19 cellular contexts compared by ENCODE assay signal in genomic region chr3:134644731-134645514, GRCh38. TPM values are rescaled to one million over a fixed set of nuclear protein-coding genes. Genes with fewer than 3 reads are reported as not detected.
DNase-seq lines count a peak whose midpoint lies in the region; ATAC-seq, FAIRE-seq and TF ChIP-seq lines count a peak whose summit lies in the region.
"Had no signal": no experiment of that assay in that cellular context is flagged by ENCODE, and none has a peak within 500 bp of the region (broad histone marks: within the 10 kb centered on the region; RNA-seq: fewer than 3 reads in every experiment).

No MANE protein-coding gene starts in this region.

- H3K9me1 ChIP-seq in K562 (ENCODE audit: control insufficient read depth, insufficient read depth, low read length), result no peaks in the 10 kb centered on the region

- H2AFZ ChIP-seq in K562 (ENCODE audit: low read depth, low read length), result no peak overlapping the region

- no peaks in the 10 kb centered on the region for H3K9me3 ChIP-seq in K562 (replicated peaks; ENCODE audit: control insufficient read depth, insufficient read depth, low read depth, low read length)

- H3K27me3 ChIP-seq in K562 (ENCODE audit: control insufficient read depth in 2 of 2, insufficient read depth in 2 of 2, low read length in 2 of 2), result peaks cover 0 to 5% of the 10 kb centered on the region in 2 experiments; a peak in 2 of 5 replicates

- POLR2A ChIA-PET in K562 (lab: Yijun Ruan, JAX), result no interaction called here

- intact Hi-C loops in K562 (cut with micrococcal nuclease), result no loop called here

- WGBS in K562 (ENCODE audit: insufficient coverage, low coverage, missing lambda C conversion rate), result 0% methylated on average over 10 of the region's 11 CpGs

- no peaks in the 10 kb centered on the region for H3K9me3 Mint-ChIP-seq in stimulated activated naive CD8-positive, alpha-beta T cell treated with anti-CD3 and anti-CD28 coated beads, Interleukin-15, amount 100 ng/mL, for 72 hours
- H3K9me3 Mint-ChIP-seq: activated T-cell treated with anti-CD3 and anti-CD28 coated beads, Interleukin-2, amount 50 U/mL, for 24 hours had no signal

- TF ChIP-seq EP300 in K562 (IDR thresholded peaks at IDR 0.05; ENCODE audit: low read length), result no peak

- H3K27me3 Mint-ChIP-seq in stimulated activated naive CD8-positive, alpha-beta T cell treated with anti-CD3 and anti-CD28 coated beads, Interleukin-15, amount 100 ng/mL, for 72 hours, result peaks cover 18% of the 10 kb centered on the region

- no peak for TF ChIP-seq POLR2A in K562 (conservative IDR thresholded peaks at IDR 0.05)

- no TSS peak for BruUV-seq in K562 (replicated peaks; lab: Mats Ljungman, UMichigan)

- H3K4me1 ChIP-seq in K562 (replicated peaks in 1 of 2; ENCODE audit: control insufficient read depth in 2 of 2, insufficient read depth in 2 of 2, low read length in 2 of 2), result no peaks in the 10 kb centered on the region

- H3K27ac Mint-ChIP-seq in stimulated activated naive CD8-positive, alpha-beta T cell treated with anti-CD3 and anti-CD28 coated beads, Interleukin-15, amount 100 ng/mL, for 72 hours, result peak overlapping the region; percentile 21 to 31
- H3K27ac Mint-ChIP-seq: activated T-cell treated with anti-CD3 and anti-CD28 coated beads, Interleukin-2, amount 50 U/mL, for 24 hours; naive thymus-derived CD4-positive, alpha-beta T cell had no signal

- H3K27ac ChIP-seq in K562 (ENCODE audit: extremely low read depth, low read depth, low read length), result no peak overlapping the region

- no peaks in the 10 kb centered on the region for H3K4me1 Mint-ChIP-seq in stimulated activated naive CD8-positive, alpha-beta T cell treated with anti-CD3 and anti-CD28 coated beads, Interleukin-15, amount 100 ng/mL, for 72 hours

- H3K4me3 Mint-ChIP-seq in stimulated activated naive CD8-positive, alpha-beta T cell treated with anti-CD3 and anti-CD28 coated beads, Interleukin-15, amount 100 ng/mL, for 72 hours, result no peak overlapping the region
- H3K4me3 Mint-ChIP-seq: activated T-cell treated with anti-CD3 and anti-CD28 coated beads, Interleukin-2, amount 50 U/mL, for 24 hours; naive thymus-derived CD4-positive, alpha-beta T cell had no signal

- TF ChIP-seq CTCF in K562 (IDR thresholded peaks at IDR 0.05 in 2 of 3, conservative IDR thresholded peaks at IDR 0.05 in 1 of 3; ENCODE audit: insufficient read depth in 2 of 3, low read depth in 1 of 3, low read length in 3 of 3), result no peak

- no peak for ATAC-seq in stimulated activated naive CD8-positive, alpha-beta T cell treated with anti-CD3 and anti-CD28 coated beads, Interleukin-15, amount 100 ng/mL, for 72 hours
- ATAC-seq in stimulated activated naive CD8-positive, alpha-beta T cell treated with anti-CD3 and anti-CD28 coated beads, Interleukin-15, Interleukin-2, amounts not matched to agents 100 U/mL and 50 U/mL, for 24 hours, result no peak
- ATAC-seq in K562, result no peak
- ATAC-seq in left lobe of liver, result no peak
- ATAC-seq: naive thymus-derived CD4-positive, alpha-beta T cell had no signal

- in situ Hi-C loops in K562 (cut with MboI), result no loop called here

- DNase-seq in stimulated activated naive CD8-positive, alpha-beta T cell treated with anti-CD3 and anti-CD28 coated beads, Interleukin-15, amount 100 ng/mL, for 72 hours, result no peak
- DNase-seq in stimulated activated naive CD8-positive, alpha-beta T cell treated with anti-CD3 and anti-CD28 coated beads, Interleukin-15, Interleukin-2, amounts not matched to agents 100 U/mL and 50 U/mL, for 24 hours, result no peak
- DNase-seq in K562 (ENCODE audit: extremely low read depth in 1 of 4, low spot score in 3 of 4) (no peak), left lobe of liver (ENCODE audit: low spot score) (peak; percentile 23), activated gamma-delta T cell (lab: John Stamatoyannopoulos, UW) (no peak), NCI-H748 treated with DMSO at 0.1 percent for 48 hours (lab: John Stamatoyannopoulos, UW) (no peak), DMS153 (lab: John Stamatoyannopoulos, UW) (no peak)
- no peak for DNase-seq in stimulated activated CD4-positive, alpha-beta T cell treated with anti-CD3 and anti-CD28 coated beads, Interleukin-4, amount 100 ng/mL, for 4 hours
- DNase-seq: activated CD4-positive, alpha-beta T cell treated with anti-CD3 and anti-CD28 coated beads for 48 hours; activated T-cell treated with anti-CD3 and anti-CD28 coated beads, Interleukin-2, amount 50 U/mL, for 24 hours; HCEC 1CT; KG1; naive thymus-derived CD4-positive, alpha-beta T cell; NCI-H146; NCI-H510A treated with DMSO at 0.1 percent for 48 hours; stimulated activated CD4-positive, alpha-beta T cell treated with anti-CD3 and anti-CD28 coated beads, Interleukin-4, amount 100 ng/mL, for 1 hour had no signal

- CTCF ChIA-PET in K562 (lab: Yijun Ruan, JAX; ENCODE audit: low intra/inter-chr PET ratio), result no interaction called here

- no peak overlapping the region for H3K9ac ChIP-seq in K562 (ENCODE audit: insufficient read depth in 1 of 2, low read depth in 2 of 2, low read length in 2 of 2)

- no peak for FAIRE-seq in K562 (lab: Jason Lieb, UNC)
- FAIRE-seq: colon had no signal

- no peak for TF ChIP-seq RAD21 in K562 (CRISPR knock-in tag; conservative IDR thresholded peaks at IDR 0.05 in 1 of 2, IDR thresholded peaks at IDR 0.05 in 1 of 2)

- H3K4me2 ChIP-seq in K562 (ENCODE audit: insufficient read depth, low read length), result no peak overlapping the region

- no peaks in the 10 kb centered on the region for H3K79me2 ChIP-seq in K562 (ENCODE audit: control insufficient read depth, insufficient read depth, low read length)

- no peak overlapping the region for H3K4me3 ChIP-seq in K562

- no peaks in the 10 kb centered on the region for H3K36me3 ChIP-seq in K562 (ENCODE audit: control insufficient read depth, insufficient read depth, low read length)

- no peaks in the 10 kb centered on the region; the same call in 1 of the 2 replicates for H4K20me1 ChIP-seq in K562 (replicated peaks; ENCODE audit: control insufficient read depth, insufficient read depth, low read length)

TF ChIP-seq in K562, 482 proteins besides CTCF, POLR2A, EP300 and RAD21:
- TF ChIP-seq ARID4B (CRISPR knock-in tag; IDR thresholded peaks at IDR 0.05) (no peak), NR2F6 (CRISPR knock-in tag; IDR thresholded peaks at IDR 0.05) (no peak), IFI16 (CRISPR knock-in tag; IDR thresholded peaks at IDR 0.05) (no peak), CC2D1A (IDR thresholded peaks at IDR 0.05) (no peak), ZNF75A (CRISPR knock-in tag; IDR thresholded peaks at IDR 0.05) (no peak), ZNF174 (CRISPR knock-in tag; IDR thresholded peaks at IDR 0.05) (no peak), ZFP36 (IDR thresholded peaks at IDR 0.05; ENCODE audit: low read depth, low read length, partially characterized antibody) (no peak), SMC3 (conservative IDR thresholded peaks at IDR 0.05; ENCODE audit: insufficient read depth, low read depth, low read length) (no peak), RFX5 (IDR thresholded peaks at IDR 0.05; ENCODE audit: low read depth, low read length) (peak; percentile 53; the same call in 1 of the 2 replicates)
TF ChIP-seq in K562: peak in this region for 1.

RNA-seq across cellular contexts. Expression of gene KY, which starts 5.9 kb away (rescaled TPM):
- total RNA-seq in K562 (2011; cell fraction: chromatin; rRNA removed; ENCODE audit: low replicate concordance), result not detected in 2 replicates
- total RNA-seq in K562 (2011; cell fraction: nucleolus; rRNA removed), result not detected in 2 replicates
- total RNA-seq in K562 (2011; cell fraction: nucleoplasm; rRNA removed), result not detected in 2 replicates
- not detected in 2 replicates for total RNA-seq in K562 (2014; rRNA removed)
- total RNA-seq in K562 (2014; rRNA removed; fragmentation: Illumina TruSeq; extraction: Trizol), result not detected in 2 replicates
- total RNA-seq in K562 (2015; rRNA removed; fragmentation: Illumina TruSeq; extraction: Trizol), result not detected in 2 replicates
- not detected in 2 replicates for total RNA-seq in K562 (2021)
- not detected in 2 replicates for polyA plus RNA-seq in K562 (2011; rRNA removed)
- not detected in 2 replicates for polyA plus RNA-seq in K562 (2011; cell fraction: cytosol; rRNA removed)
- polyA plus RNA-seq in K562 (2011; cell fraction: nucleus; rRNA removed), result not detected in 2 replicates
- polyA plus RNA-seq in K562 (2012), result not detected in 2 replicates
- not detected in 2 replicates for polyA plus RNA-seq in K562 (2014; fragmentation: Illumina TruSeq; extraction: Trizol)
- polyA plus RNA-seq in K562 (2014; fragmentation: Nextera tagmentation; extraction: Ambion mirVana), result not detected
- not detected in 2 replicates for polyA plus RNA-seq in K562 (2014; rRNA removed)
- polyA minus RNA-seq in K562 (2011; rRNA and poly(A)+ RNA removed), result not detected in 2 replicates
- not detected in 2 replicates for polyA minus RNA-seq in K562 (2011; cell fraction: cytosol; rRNA and poly(A)+ RNA removed)
- polyA minus RNA-seq in K562 (2011; cell fraction: nucleus; rRNA and poly(A)+ RNA removed), result not detected in 2 replicates
- not detected for total RNA-seq in left lobe of liver
- total RNA-seq: epithelial cell of proximal tubule; naive thymus-derived CD4-positive, alpha-beta T cell; T-helper 2 cell treated with Interferon-gamma antibody and Interleukin-4, amounts not matched to agents 100 ng/mL and 5 ng/mL, for 36 hours had no signal
- polyA plus RNA-seq: naive thymus-derived CD4-positive, alpha-beta T cell had no signal
